In genomic region chr22:50684986-50685385, GRCh38 we compare ENCODE assay signal across 1 cellular context.
TF ChIP-seq lines count a peak whose summit lies in the region.

No MANE protein-coding gene starts in this region.

TF ChIP-seq in HepG2, 621 proteins besides CTCF, POLR2A, EP300 and RAD21:
- TF ChIP-seq SRSF4 (IDR thresholded peaks at IDR 0.05; ENCODE audit: low read depth, low read length, poor library complexity, severe bottlenecking), result no peak
- TF ChIP-seq ZBTB33 (CRISPR knock-in tag; IDR thresholded peaks at IDR 0.05), result 0 out of 2 replicates have a peak, but pooled peaks have one; percentile 25
TF ChIP-seq in HepG2: peak in this region for 1.
